11 cellular contexts compared by ENCODE assay signal in the genomic region with DNA sequence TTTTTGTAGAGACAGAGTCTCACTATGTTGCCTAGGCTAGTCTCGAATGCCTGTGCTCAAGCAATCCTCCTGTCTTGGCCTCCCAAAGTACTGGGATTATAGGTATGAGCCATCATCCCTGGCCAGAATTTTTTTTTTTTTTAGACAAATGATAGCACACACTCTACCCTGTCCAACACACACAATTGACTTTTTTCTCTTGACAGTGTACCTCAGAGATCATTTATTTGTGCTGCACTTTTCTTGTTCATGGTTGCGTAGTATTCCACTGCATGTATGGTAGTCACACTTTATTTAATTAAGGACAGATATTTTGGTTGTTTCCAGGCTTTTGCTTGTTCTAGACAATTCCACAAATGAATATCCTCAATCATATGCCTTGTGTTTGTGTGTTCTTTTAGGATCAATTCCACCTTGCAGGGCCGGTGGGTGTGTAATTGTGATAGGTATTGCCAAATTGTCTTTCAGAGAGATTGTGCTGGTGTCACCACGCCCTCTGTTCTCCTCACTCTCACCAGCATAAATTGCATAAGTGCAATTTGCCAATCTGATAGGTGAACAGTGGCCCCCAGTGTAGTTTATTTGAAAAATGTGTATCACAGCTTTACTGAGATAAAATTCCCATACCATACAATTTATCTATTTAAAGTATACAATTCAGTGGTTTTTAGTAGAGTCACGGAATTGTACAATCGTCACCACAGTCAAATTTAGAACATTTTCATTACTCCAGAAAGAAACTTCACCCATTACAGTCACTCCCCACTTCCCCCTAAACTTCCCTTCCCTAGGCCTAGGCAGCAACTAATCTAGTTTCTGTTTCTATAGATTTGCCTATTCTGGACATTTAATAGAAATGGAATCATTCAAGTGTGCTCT.
DNase-seq lines count a peak whose midpoint lies in the region; ATAC-seq, FAIRE-seq and TF ChIP-seq lines count a peak whose summit lies in the region.
"Had no signal": no experiment of that assay in that cellular context is flagged by ENCODE, and none has a peak within 500 bp of the region (broad histone marks: within the 10 kb centered on the region; RNA-seq: fewer than 3 reads in every experiment).

No MANE protein-coding gene starts in this region.

- H3K4me2 ChIP-seq in OCI-LY3 (ENCODE audit: low read length) = peak overlapping the region; percentile 40

- in situ Hi-C loops in brain microvascular endothelial cell (cut with HindIII; ENCODE audit: low pct_ligation_motif_present, low sequenced_read_pairs) = no loop called here

- peaks cover 41% of the 10 kb centered on the region for H4K20me1 ChIP-seq in OCI-LY3 (ENCODE audit: insufficient read depth, low read length)

- H3K9me3 Mint-ChIP-seq in stimulated activated effector memory CD8-positive, alpha-beta T cell treated with anti-CD3 and anti-CD28 coated beads, Interleukin-12 subunit alpha, Interleukin-12 subunit beta, amount 100 ng/mL, for 72 hours = no peaks in the 10 kb centered on the region
- H3K9me3 Mint-ChIP-seq: activated naive CD4-positive, alpha-beta T cell treated with anti-CD3 and anti-CD28 coated beads, Interleukin-2, amount 10 ng/mL, durations not matched to agents 7 days and 5 days had no signal

- peak overlapping the region; percentile 35; the same call in 1 of the 2 replicates for H3K9ac ChIP-seq in OCI-LY3 (ENCODE audit: low read length)

- H3K4me3 ChIP-seq in OCI-LY3 (ENCODE audit: low read length) (peak overlapping the region; percentile 3; the same call in 1 of the 2 replicates), brain microvascular endothelial cell (ENCODE audit: low read depth, low read length) (no peak overlapping the region), foreskin fibroblast (ENCODE audit: low read depth in 1 of 2, low read length in 2 of 2) (no peak overlapping the region)

- H3K4me1 ChIP-seq in OCI-LY3 (ENCODE audit: low read length) = peaks cover 56% of the 10 kb centered on the region

- peaks cover 88% of the 10 kb centered on the region for H3K79me2 ChIP-seq in OCI-LY3 (ENCODE audit: low read length)

- DNase-seq in GM19239 (ENCODE audit: insufficient read length, low spot score) = no peak
- no peak for DNase-seq in stimulated activated effector memory CD8-positive, alpha-beta T cell treated with anti-CD3 and anti-CD28 coated beads, Interleukin-12 subunit alpha, Interleukin-12 subunit beta, amount 100 ng/mL, for 72 hours (ENCODE audit: low spot score in 2 of 2)
- DNase-seq in brain microvascular endothelial cell = no peak
- DNase-seq in foreskin fibroblast = no peak
- no peak for DNase-seq in glomerular visceral epithelial cell (ENCODE audit: extremely low spot score)
- DNase-seq: activated naive CD4-positive, alpha-beta T cell treated with anti-CD3 and anti-CD28 coated beads, Interleukin-2, amount 10 ng/mL, durations not matched to agents 7 days and 5 days; NCI-H1105; stimulated activated CD4-positive, alpha-beta T cell treated with anti-CD3 and anti-CD28 coated beads, Interleukin-4, amount 100 ng/mL, for 24 hours; T-helper 2 cell had no signal

- TF ChIP-seq CTCF in OCI-LY3 (IDR thresholded peaks at IDR 0.05; ENCODE audit: low read depth, low read length) (peak; percentile 36), brain microvascular endothelial cell (IDR thresholded peaks at IDR 0.05; ENCODE audit: low read depth, low read length, missing control alignments) (no peak), foreskin fibroblast (IDR thresholded peaks at IDR 0.05; ENCODE audit: low read depth, low read length) (no peak)

- H3K27me3 ChIP-seq in OCI-LY3 (ENCODE audit: low read depth, low read length) (no peaks in the 10 kb centered on the region), brain microvascular endothelial cell (replicated peaks) (no peaks in the 10 kb centered on the region)

- H3K4me3 Mint-ChIP-seq in stimulated activated effector memory CD8-positive, alpha-beta T cell treated with anti-CD3 and anti-CD28 coated beads, Interleukin-12 subunit alpha, Interleukin-12 subunit beta, amount 100 ng/mL, for 72 hours = no peak overlapping the region
- H3K4me3 Mint-ChIP-seq: activated naive CD4-positive, alpha-beta T cell treated with anti-CD3 and anti-CD28 coated beads, Interleukin-2, amount 10 ng/mL, durations not matched to agents 7 days and 5 days had no signal

- H3K36me3 Mint-ChIP-seq in stimulated activated effector memory CD8-positive, alpha-beta T cell treated with anti-CD3 and anti-CD28 coated beads, Interleukin-12 subunit alpha, Interleukin-12 subunit beta, amount 100 ng/mL, for 72 hours = no peaks in the 10 kb centered on the region
- H3K36me3 Mint-ChIP-seq: activated naive CD4-positive, alpha-beta T cell treated with anti-CD3 and anti-CD28 coated beads, Interleukin-2, amount 10 ng/mL, durations not matched to agents 7 days and 5 days had no signal

- peak; percentile 64 for ATAC-seq in HG02885 (IDR thresholded peaks at IDR 0.05; ENCODE audit: poor library complexity, unreplicated experiment)
- ATAC-seq in stimulated activated effector memory CD8-positive, alpha-beta T cell treated with anti-CD3 and anti-CD28 coated beads, Interleukin-12 subunit alpha, Interleukin-12 subunit beta, amount 100 ng/mL, for 72 hours = no peak

- peaks cover 56% of the 10 kb centered on the region for H3K36me3 ChIP-seq in OCI-LY3 (replicated peaks; ENCODE audit: low read depth, low read length)
- H3K36me3 ChIP-seq in brain microvascular endothelial cell (replicated peaks) = peaks cover 6% of the 10 kb centered on the region

- H2AFZ ChIP-seq in OCI-LY3 (ENCODE audit: low read depth, low read length) = no peak overlapping the region

- FAIRE-seq in GM19239 (lab: Jason Lieb, UNC) = peak; percentile 98

- H3K27ac ChIP-seq in OCI-LY3 (ENCODE audit: low read length) (peak overlapping the region; percentile 87), brain microvascular endothelial cell (no peak overlapping the region)

- peak overlapping the region; percentile 21 for H3K27ac Mint-ChIP-seq in stimulated activated effector memory CD8-positive, alpha-beta T cell treated with anti-CD3 and anti-CD28 coated beads, Interleukin-12 subunit alpha, Interleukin-12 subunit beta, amount 100 ng/mL, for 72 hours
- H3K27ac Mint-ChIP-seq: activated naive CD4-positive, alpha-beta T cell treated with anti-CD3 and anti-CD28 coated beads, Interleukin-2, amount 10 ng/mL, durations not matched to agents 7 days and 5 days had no signal

- no peaks in the 10 kb centered on the region for H3K9me3 ChIP-seq in OCI-LY3 (ENCODE audit: insufficient read depth, low read length)

- no peaks in the 10 kb centered on the region for H3K4me1 Mint-ChIP-seq in stimulated activated effector memory CD8-positive, alpha-beta T cell treated with anti-CD3 and anti-CD28 coated beads, Interleukin-12 subunit alpha, Interleukin-12 subunit beta, amount 100 ng/mL, for 72 hours
- H3K4me1 Mint-ChIP-seq: activated naive CD4-positive, alpha-beta T cell treated with anti-CD3 and anti-CD28 coated beads, Interleukin-2, amount 10 ng/mL, durations not matched to agents 7 days and 5 days had no signal
